15 cellular contexts compared by ENCODE assay signal in genomic region chr3:123334056-123334455, GRCh38.
"Had no signal": no experiment of that assay in that cellular context is flagged by ENCODE, and none has a peak within 500 bp of the region (broad histone marks: within the 10 kb centered on the region; RNA-seq: fewer than 3 reads in every experiment).

No MANE protein-coding gene starts in this region.

- H3K27ac ChIP-seq: adrenal gland, cardiac muscle cell, pancreas had no signal

- H3K9me3 ChIP-seq: adrenal gland, mucosa of descending colon, pancreas had no signal

- ATAC-seq: activated T-cell treated with anti-CD3 and anti-CD28 coated beads, Interleukin-2, amount 50 U/mL, for 4 hours; left colon; mucosa of descending colon; naive thymus-derived CD4-positive, alpha-beta T cell; pancreas; stimulated activated memory B cell treated with anti-CD40 and anti-IgM and Interleukin-4, amounts not matched to agents 10 μg/mL and 1 μg/mL and 100 μg/mL, for 72 hours had no signal

- FAIRE-seq: pancreas had no signal

- H3K36me3 ChIP-seq: adrenal gland, cardiac muscle cell, pancreas had no signal

- H3K27me3 ChIP-seq: adrenal gland, cardiac muscle cell, pancreas had no signal

- DNase-seq: activated CD4-positive, alpha-beta memory T cell treated with anti-CD3 and anti-CD28 coated beads, Interleukin-2, amount 10 ng/mL, durations not matched to agents 7 days and 5 days; activated CD4-positive, alpha-beta T cell treated with anti-CD3 and anti-CD28 coated beads for 4 hours; activated effector memory CD4-positive, alpha-beta T cell treated with Interleukin-2 at 50 U/mL for 16 hours; activated T-cell treated with anti-CD3 and anti-CD28 coated beads, Interleukin-2, amount 50 U/mL, for 4 hours; adrenal gland; effector CD8-positive, alpha-beta T cell; foreskin melanocyte; left colon; naive thymus-derived CD4-positive, alpha-beta T cell; stimulated activated CD4-positive, alpha-beta T cell treated with anti-CD3 and anti-CD28 coated beads, Interleukin-2, amount 100 ng/mL, for 48 hours; T-helper 2 cell had no signal

- H3K4me3 ChIP-seq: adrenal gland, cardiac muscle cell, mucosa of descending colon, pancreas had no signal
